Comparison of ENCODE assay signal across 25 cellular contexts in genomic region chr14:34035934-34036250, GRCh38.
DNase-seq lines count a peak whose midpoint lies in the region; ATAC-seq, FAIRE-seq and TF ChIP-seq lines count a peak whose summit lies in the region.
"Had no signal": no experiment of that assay in that cellular context is flagged by ENCODE, and none has a peak within 500 bp of the region (broad histone marks: within the 10 kb centered on the region; RNA-seq: fewer than 3 reads in every experiment).

No MANE protein-coding gene starts in this region.

- ATAC-seq in upper lobe of left lung (ENCODE audit: low FRiP score in 2 of 2) (no peak), GM18867 (IDR thresholded peaks at IDR 0.05; ENCODE audit: unreplicated experiment) (no peak)
- ATAC-seq: activated CD4-positive, CD25-positive, alpha-beta regulatory T cell treated with anti-CD3 and anti-CD28 coated beads, Interleukin-2, amount 50 U/mL, for 24 hours; activated CD8-positive, alpha-beta T cell treated with anti-CD3 and anti-CD28 coated beads for 36 hours; GM12878; naive thymus-derived CD8-positive, alpha-beta T cell had no signal

- H3K4me3 Mint-ChIP-seq in T-helper 1 cell treated with Interleukin-12 subunit alpha and Interleukin-12 subunit beta and Interleukin-4 antibody, amounts not matched to agents 30 μg/mL and 1 μg/mL, for 36 hours = no peak overlapping the region
- H3K4me3 Mint-ChIP-seq: activated CD8-positive, alpha-beta T cell treated with anti-CD3 and anti-CD28 coated beads for 36 hours; B cell; memory B cell; naive thymus-derived CD8-positive, alpha-beta T cell had no signal

- H3K9ac ChIP-seq in colonic mucosa (ENCODE audit: low read depth in 2 of 2, low read length in 2 of 2) (peak overlapping the region in 1 of 2 donors; percentile 42), mucosa of rectum (ENCODE audit: low read depth in 1 of 2, low read length in 2 of 2) (peak overlapping the region; percentile 19 to 55)

- no peak overlapping the region for H3K4me3 ChIP-seq in colonic mucosa
- H3K4me3 ChIP-seq in mucosa of rectum (ENCODE audit: low read length in 2 of 2) = no peak overlapping the region
- no peak overlapping the region for H3K4me3 ChIP-seq in upper lobe of left lung
- H3K4me3 ChIP-seq: adrenal gland, GM12878 had no signal

- H3K9me3 ChIP-seq in colonic mucosa = no peaks in the 10 kb centered on the region
- no peaks in the 10 kb centered on the region for H3K9me3 ChIP-seq in mucosa of rectum (ENCODE audit: control insufficient read depth in 2 of 2, low read length in 2 of 2)
- no peaks in the 10 kb centered on the region for H3K9me3 ChIP-seq in upper lobe of left lung
- H3K9me3 ChIP-seq: adrenal gland had no signal

- peaks cover 43% of the 10 kb centered on the region for H3K4me1 Mint-ChIP-seq in T-helper 1 cell treated with Interleukin-12 subunit alpha and Interleukin-12 subunit beta and Interleukin-4 antibody, amounts not matched to agents 30 μg/mL and 1 μg/mL, for 36 hours (ENCODE audit: low read depth)
- H3K4me1 Mint-ChIP-seq: B cell, memory B cell had no signal

- H3K36me3 Mint-ChIP-seq in T-helper 1 cell treated with Interleukin-12 subunit alpha and Interleukin-12 subunit beta and Interleukin-4 antibody, amounts not matched to agents 30 μg/mL and 1 μg/mL, for 36 hours (ENCODE audit: low read depth) = peaks cover 15% of the 10 kb centered on the region
- H3K36me3 Mint-ChIP-seq: memory B cell; naive thymus-derived CD8-positive, alpha-beta T cell had no signal

- TF ChIP-seq POLR2A in upper lobe of left lung (IDR thresholded peaks at IDR 0.05) = no peak

- H3K27me3 ChIP-seq in colonic mucosa (no peaks in the 10 kb centered on the region), mucosa of rectum (ENCODE audit: control insufficient read depth in 2 of 2, insufficient read depth in 2 of 2, low read length in 2 of 2) (no peaks in the 10 kb centered on the region), upper lobe of left lung (no peaks in the 10 kb centered on the region)
- H3K27me3 ChIP-seq: adrenal gland had no signal

- intact Hi-C loops in colonic mucosa (cut with DNase I) = no loop called here

- TF ChIP-seq CTCF in colonic mucosa (IDR thresholded peaks at IDR 0.05) (no peak), upper lobe of left lung (IDR thresholded peaks at IDR 0.05) (no peak)

- FAIRE-seq in frontal cortex (lab: Jason Lieb, UNC) = no peak
- FAIRE-seq: endothelial cell of umbilical vein, GM12878, islet of Langerhans had no signal

- H3K4me1 ChIP-seq in colonic mucosa = peaks cover 13% of the 10 kb centered on the region
- H3K4me1 ChIP-seq in mucosa of rectum (ENCODE audit: control insufficient read depth in 2 of 2, insufficient read depth in 2 of 2, low read length in 2 of 2) = peaks cover 22 to 47% of the 10 kb centered on the region in 2 donors
- H3K4me1 ChIP-seq in upper lobe of left lung = peaks cover 0 to 18% (median 1%) of the 10 kb centered on the region in 4 donors
- H3K4me1 ChIP-seq: adrenal gland had no signal

- peak overlapping the region; percentile 82 for H3K27ac ChIP-seq in colonic mucosa
- H3K27ac ChIP-seq in mucosa of rectum (ENCODE audit: low read depth in 2 of 2, low read length in 2 of 2) = peak overlapping the region; percentile 66 to 85
- H3K27ac ChIP-seq in upper lobe of left lung = peak overlapping the region in 3 of 4 donors; percentile 41 to 62 (median 57)
- H3K27ac ChIP-seq: 22Rv1 had no signal

- TF ChIP-seq EP300 in upper lobe of left lung (IDR thresholded peaks at IDR 0.05) = no peak

- H3K36me3 ChIP-seq in colonic mucosa (no peaks in the 10 kb centered on the region), mucosa of rectum (ENCODE audit: control insufficient read depth in 2 of 2, insufficient read depth in 2 of 2, low read length in 2 of 2) (no peaks in the 10 kb centered on the region), upper lobe of left lung (no peaks in the 10 kb centered on the region)
- H3K36me3 ChIP-seq: adrenal gland had no signal

- H3K27me3 Mint-ChIP-seq in T-helper 1 cell treated with Interleukin-12 subunit alpha and Interleukin-12 subunit beta and Interleukin-4 antibody, amounts not matched to agents 30 μg/mL and 1 μg/mL, for 36 hours (ENCODE audit: low read depth) = peaks cover 7% of the 10 kb centered on the region
- H3K27me3 Mint-ChIP-seq: memory B cell had no signal

- peak overlapping the region; percentile 5 for H3K27ac Mint-ChIP-seq in T-helper 1 cell treated with Interleukin-12 subunit alpha and Interleukin-12 subunit beta and Interleukin-4 antibody, amounts not matched to agents 30 μg/mL and 1 μg/mL, for 36 hours
- H3K27ac Mint-ChIP-seq: activated CD8-positive, alpha-beta T cell treated with anti-CD3 and anti-CD28 coated beads for 36 hours; B cell; memory B cell; naive thymus-derived CD8-positive, alpha-beta T cell had no signal

- H3K9me3 Mint-ChIP-seq in T-helper 1 cell treated with Interleukin-12 subunit alpha and Interleukin-12 subunit beta and Interleukin-4 antibody, amounts not matched to agents 30 μg/mL and 1 μg/mL, for 36 hours = no peaks in the 10 kb centered on the region
- H3K9me3 Mint-ChIP-seq: activated CD8-positive, alpha-beta T cell treated with anti-CD3 and anti-CD28 coated beads for 36 hours; memory B cell; naive thymus-derived CD8-positive, alpha-beta T cell had no signal

- no peak for DNase-seq in T-helper 1 cell
- no peak for DNase-seq in colonic mucosa
- DNase-seq in upper lobe of left lung = no peak
- DNase-seq in frontal cortex (ENCODE audit: low spot score in 2 of 2) = no peak
- no peak for DNase-seq in D341Med (ENCODE audit: low spot score)
- DNase-seq: activated CD8-positive, alpha-beta T cell treated with anti-CD3 and anti-CD28 coated beads for 36 hours; activated gamma-delta T cell; activated T-cell treated with anti-CD3 and anti-CD28 coated beads for 4 hours; adrenal gland; dermis blood vessel endothelial cell; DMS79 treated with DMSO at 0.1 percent for 48 hours; KBM-7; naive thymus-derived CD8-positive, alpha-beta T cell; NCI-H146; NCI-H2171 had no signal

- WGBS in upper lobe of left lung, 2 donors = 100% methylated on average over 1 of the region's 1 CpG
